In the genomic region with DNA sequence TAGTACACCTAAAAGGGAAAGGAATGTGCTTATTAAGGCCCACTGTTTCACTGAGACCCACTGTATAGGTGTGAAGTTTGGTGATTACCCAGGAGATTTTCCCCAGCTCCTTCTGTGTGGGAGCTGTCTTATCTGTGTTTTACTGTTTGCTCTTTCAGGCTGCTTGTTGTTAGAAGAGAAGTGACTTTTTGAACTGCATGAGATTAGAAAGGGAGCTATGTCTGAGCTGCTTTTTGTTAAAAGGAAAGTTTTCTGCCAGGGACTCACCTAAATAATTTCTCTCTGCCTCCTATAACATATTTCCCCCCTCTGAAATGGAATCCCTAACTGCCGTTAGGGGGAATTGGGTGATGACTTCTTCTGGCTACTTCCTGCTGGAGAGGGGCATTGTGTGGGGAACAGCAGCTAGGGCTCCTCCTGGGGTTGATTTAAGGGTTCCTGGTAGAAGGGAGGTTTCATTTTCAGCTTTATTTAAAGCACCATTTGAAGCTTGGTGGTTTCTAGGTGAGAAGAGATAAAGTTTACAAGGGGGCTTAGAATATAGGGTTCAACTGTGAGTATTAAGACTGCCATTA, we compare ENCODE assay signal across 13 cellular contexts.
DNase-seq lines count a peak whose midpoint lies in the region; ATAC-seq, FAIRE-seq and TF ChIP-seq lines count a peak whose summit lies in the region.
"Had no signal": no experiment of that assay in that cellular context is flagged by ENCODE, and none has a peak within 500 bp of the region (broad histone marks: within the 10 kb centered on the region; RNA-seq: fewer than 3 reads in every experiment).

No MANE protein-coding gene starts in this region.

- peak overlapping the region; percentile 88 for H3K27ac ChIP-seq in cardiac muscle cell
- H3K27ac ChIP-seq in right cardiac atrium (ENCODE audit: low read length): no peak overlapping the region
- H3K27ac ChIP-seq: heart right ventricle, SK-N-MC had no signal

- H3K27me3 ChIP-seq in cardiac muscle cell (no peaks in the 10 kb centered on the region), right cardiac atrium (ENCODE audit: control insufficient read depth, insufficient read depth) (no peaks in the 10 kb centered on the region)
- H3K27me3 ChIP-seq: heart right ventricle had no signal

- no peaks in the 10 kb centered on the region for H3K9me3 Mint-ChIP-seq in type B pancreatic cell

- no peaks in the 10 kb centered on the region for H3K36me3 ChIP-seq in cardiac muscle cell
- H3K36me3 ChIP-seq: heart right ventricle had no signal

- no peak overlapping the region for H3K4me3 Mint-ChIP-seq in T-helper 17 cell
- no peak overlapping the region for H3K4me3 Mint-ChIP-seq in type B pancreatic cell

- DNase-seq in cardiac muscle cell (ENCODE audit: low read depth in 1 of 2, low spot score in 1 of 2): peak in 1 of 2 donors; percentile 30
- DNase-seq in right cardiac atrium: no peak
- no peak for DNase-seq in T-helper 17 cell
- DNase-seq in type B pancreatic cell (ENCODE audit: extremely low spot score, unreplicated experiment): no peak
- DNase-seq in urothelium cell line (ENCODE audit: low spot score): no peak
- no peak for DNase-seq in NAMALWA (ENCODE audit: low spot score)
- DNase-seq: activated T-cell treated with anti-CD3 and anti-CD28 coated beads, Interleukin-2, amount 50 U/mL, for 1 hour; cortex of kidney; heart right ventricle; NCI-H2029 had no signal

- FAIRE-seq in urothelium cell line (lab: Jason Lieb, UNC): no peak

- H3K4me1 ChIP-seq in cardiac muscle cell (ENCODE audit: low read depth) (peaks cover 19% of the 10 kb centered on the region), right cardiac atrium (ENCODE audit: control insufficient read depth, insufficient read depth, low read length) (no peaks in the 10 kb centered on the region)

- H3K36me3 Mint-ChIP-seq in T-helper 17 cell (ENCODE audit: low read depth) (no peaks in the 10 kb centered on the region), type B pancreatic cell (no peaks in the 10 kb centered on the region)

- H3K4me3 ChIP-seq in cardiac muscle cell (no peak overlapping the region), right cardiac atrium (ENCODE audit: low read length) (no peak overlapping the region)
- H3K4me3 ChIP-seq: heart right ventricle, SK-N-MC had no signal

- H3K4me1 Mint-ChIP-seq in T-helper 17 cell: peaks cover 6% of the 10 kb centered on the region
- peaks cover 10% of the 10 kb centered on the region for H3K4me1 Mint-ChIP-seq in type B pancreatic cell (ENCODE audit: unreplicated experiment)

- intact Hi-C loops in right cardiac atrium (cut with DNase I): loop anchor here in 2 of 4 donors (10.0 kb wide), 3 partner anchors 79 to 129 kb away; partner anchors contain the start of gene ATP11B (in 1 of the 2)

- no peaks in the 10 kb centered on the region for H3K27me3 Mint-ChIP-seq in T-helper 17 cell
- H3K27me3 Mint-ChIP-seq in type B pancreatic cell: no peaks in the 10 kb centered on the region

- H3K27ac Mint-ChIP-seq in T-helper 17 cell (peak overlapping the region; percentile 71), type B pancreatic cell (peak overlapping the region; percentile 52)

- no peaks in the 10 kb centered on the region for H3K9me3 ChIP-seq in cardiac muscle cell (ENCODE audit: low read depth)
- H3K9me3 ChIP-seq in right cardiac atrium (ENCODE audit: control insufficient read depth, low read length): no peaks in the 10 kb centered on the region
- H3K9me3 ChIP-seq in T-helper 17 cell (ENCODE audit: control insufficient read depth, low read length, poor library complexity, severe bottlenecking): no peaks in the 10 kb centered on the region
- H3K9me3 ChIP-seq: heart right ventricle had no signal

- WGBS in right cardiac atrium: 30% methylated on average over 1 of the region's 1 CpG

- TF ChIP-seq CTCF in cardiac muscle cell (IDR thresholded peaks at IDR 0.05; ENCODE audit: low read depth, low read length) (no peak), type B pancreatic cell (conservative IDR thresholded peaks at IDR 0.05) (no peak)

- no peak for ATAC-seq in right cardiac atrium
- peak; percentile 39 for ATAC-seq in HG02852 (IDR thresholded peaks at IDR 0.05; ENCODE audit: unreplicated experiment)
- no peak for ATAC-seq in T-helper 17 cell
- ATAC-seq in activated CD4-positive, CD25-positive, alpha-beta regulatory T cell treated with anti-CD3 and anti-CD28 coated beads, Interleukin-2, amount 50 U/mL, for 24 hours: no peak
